21 cellular contexts compared by ENCODE assay signal in the genomic region with DNA sequence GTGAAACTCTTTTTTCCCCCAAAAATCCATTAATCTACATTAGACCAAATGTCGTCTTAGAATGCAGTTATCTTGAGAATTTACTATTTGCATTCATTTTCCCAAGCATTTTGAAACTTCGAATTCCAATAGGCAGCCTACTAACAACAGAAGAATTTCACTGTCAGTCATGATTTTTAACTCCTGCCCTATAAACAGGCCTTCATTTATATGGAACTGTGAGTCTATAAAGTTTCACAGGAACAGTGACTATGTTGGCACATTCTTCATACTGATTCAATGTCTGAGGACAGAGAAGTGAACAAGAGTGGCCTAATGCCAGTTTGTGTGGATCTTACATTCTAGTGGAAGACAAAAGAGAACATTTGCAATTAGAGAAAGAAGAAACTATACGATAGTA.
DNase-seq lines count a peak whose midpoint lies in the region; ATAC-seq, FAIRE-seq and TF ChIP-seq lines count a peak whose summit lies in the region.
"Had no signal": no experiment of that assay in that cellular context is flagged by ENCODE, and none has a peak within 500 bp of the region (broad histone marks: within the 10 kb centered on the region; RNA-seq: fewer than 3 reads in every experiment).

No MANE protein-coding gene starts in this region.

- H3K79me2 ChIP-seq in GM23338 (replicated peaks; ENCODE audit: insufficient read depth) (no peaks in the 10 kb centered on the region), astrocyte (ENCODE audit: insufficient read depth, low read length) (no peaks in the 10 kb centered on the region)

- H3K36me3 Mint-ChIP-seq in GM23338 (ENCODE audit: low read depth): peaks cover 3% of the 10 kb centered on the region; the same call in 2 of the 3 replicates
- no peaks in the 10 kb centered on the region for H3K36me3 Mint-ChIP-seq in astrocyte (ENCODE audit: low read depth, unreplicated experiment)
- no peaks in the 10 kb centered on the region for H3K36me3 Mint-ChIP-seq in mesothelial cell of epicardium
- H3K36me3 Mint-ChIP-seq: CD8-positive, alpha-beta T cell had no signal

- no peaks in the 10 kb centered on the region for H3K4me1 ChIP-seq in GM23338 (ENCODE audit: insufficient read depth)
- no peaks in the 10 kb centered on the region for H3K4me1 ChIP-seq in astrocyte (ENCODE audit: insufficient read depth, low read length)
- H3K4me1 ChIP-seq: A549; BLaER1 treated with 17β-estradiol and CSF1 and Interleukin-3, amounts not matched to agents 10 nM and 100 nM; Caco-2 had no signal

- H3K9me2 ChIP-seq in GM23338 (ENCODE audit: insufficient read depth): no peaks in the 10 kb centered on the region

- DNase-seq in GM23338 (ENCODE audit: low spot score) (no peak), astrocyte (ENCODE audit: low read depth) (peak; percentile 61), mesothelial cell of epicardium (ENCODE audit: low spot score in 2 of 2, unreplicated experiment in 2 of 2) (no peak), NCI-H2107 (lab: John Stamatoyannopoulos, UW) (no peak), nucleus accumbens (lab: John Stamatoyannopoulos, UW) (no peak)
- DNase-seq: AML-193; Caco-2; Calu3; CD4-positive, alpha-beta T cell; CD8-positive, alpha-beta T cell; DMS79 treated with DMSO at 0.1 percent for 48 hours; GF-D8 had no signal

- H3K9me3 Mint-ChIP-seq in GM23338 (peaks cover 3% of the 10 kb centered on the region; the same call in 2 of the 3 replicates), astrocyte (ENCODE audit: unreplicated experiment) (no peaks in the 10 kb centered on the region), mesothelial cell of epicardium (peaks cover 4% of the 10 kb centered on the region)

- H3K27me3 Mint-ChIP-seq in GM23338 (ENCODE audit: insufficient read depth, low read depth, poor library complexity): peaks cover 2% of the 10 kb centered on the region
- no peaks in the 10 kb centered on the region for H3K27me3 Mint-ChIP-seq in astrocyte (ENCODE audit: low read depth, unreplicated experiment)
- no peaks in the 10 kb centered on the region for H3K27me3 Mint-ChIP-seq in mesothelial cell of epicardium (ENCODE audit: low read depth)
- H3K27me3 Mint-ChIP-seq: B cell; CD4-positive, alpha-beta T cell had no signal

- H4K20me1 ChIP-seq in GM23338 (replicated peaks; ENCODE audit: insufficient read depth): no peaks in the 10 kb centered on the region
- no peaks in the 10 kb centered on the region for H4K20me1 ChIP-seq in astrocyte (ENCODE audit: insufficient read depth, low read length)
- H4K20me1 ChIP-seq: BLaER1 treated with 17β-estradiol and CSF1 and Interleukin-3, amounts not matched to agents 10 nM and 100 nM had no signal

- H3K4me3 Mint-ChIP-seq in GM23338 (no peak overlapping the region), astrocyte (ENCODE audit: unreplicated experiment) (no peak overlapping the region), mesothelial cell of epicardium (no peak overlapping the region)
- H3K4me3 Mint-ChIP-seq: B cell; CD4-positive, alpha-beta T cell; CD8-positive, alpha-beta T cell had no signal

- H2AFZ ChIP-seq in GM23338 (peak overlapping the region; percentile 9; the same call in 1 of the 2 replicates), astrocyte (ENCODE audit: low read depth, low read length) (no peak overlapping the region)

- H3K27ac ChIP-seq in GM23338 (ENCODE audit: low read depth) (no peak overlapping the region), astrocyte (ENCODE audit: low read depth, low read length) (no peak overlapping the region)
- H3K27ac ChIP-seq: 22Rv1; A549; BLaER1 treated with 17β-estradiol and CSF1 and Interleukin-3, amounts not matched to agents 10 nM and 100 nM; C4-2B had no signal

- H3K4me2 ChIP-seq in GM23338 (no peak overlapping the region), astrocyte (ENCODE audit: low read length) (no peak overlapping the region)
- H3K4me2 ChIP-seq: A549; BLaER1 treated with 17β-estradiol and CSF1 and Interleukin-3, amounts not matched to agents 10 nM and 100 nM had no signal

- H3K4me3 ChIP-seq in GM23338: no peak overlapping the region
- H3K4me3 ChIP-seq in astrocyte (ENCODE audit: insufficient read depth, low read depth, low read length): no peak overlapping the region
- H3K4me3 ChIP-seq: A549; BLaER1 treated with 17β-estradiol and CSF1 and Interleukin-3, amounts not matched to agents 10 nM and 100 nM had no signal

- TF ChIP-seq CTCF in GM23338 (conservative IDR thresholded peaks at IDR 0.05; ENCODE audit: low read depth in 2 of 2) (no peak), astrocyte (IDR thresholded peaks at IDR 0.05; ENCODE audit: insufficient read depth, low read depth, low read length) (no peak), mesothelial cell of epicardium (IDR thresholded peaks at IDR 0.05; ENCODE audit: unreplicated experiment) (no peak)

- H3K4me1 Mint-ChIP-seq in GM23338 (no peaks in the 10 kb centered on the region), astrocyte (ENCODE audit: low read depth, unreplicated experiment) (no peaks in the 10 kb centered on the region), mesothelial cell of epicardium (peaks cover 6% of the 10 kb centered on the region)
- H3K4me1 Mint-ChIP-seq: B cell had no signal

- H3K9ac ChIP-seq in astrocyte (ENCODE audit: low read length): no peak overlapping the region
- H3K9ac ChIP-seq: BLaER1 treated with 17β-estradiol and CSF1 and Interleukin-3, amounts not matched to agents 10 nM and 100 nM had no signal

- no peak for FAIRE-seq in astrocyte (lab: Jason Lieb, UNC)
- FAIRE-seq: A549, D721Med, G401.6, GM12891, GM19239 had no signal

- H3K9me3 ChIP-seq in astrocyte (ENCODE audit: insufficient read depth, low read depth, low read length): no peaks in the 10 kb centered on the region
- H3K9me3 ChIP-seq: A549; BLaER1 treated with 17β-estradiol and CSF1 and Interleukin-3, amounts not matched to agents 10 nM and 100 nM; Caco-2 had no signal

- H3F3A ChIP-seq in GM23338 (replicated peaks; ENCODE audit: low read depth): no peaks in the 10 kb centered on the region

- no peaks in the 10 kb centered on the region for H3K36me3 ChIP-seq in GM23338 (ENCODE audit: insufficient read depth)
- no peaks in the 10 kb centered on the region for H3K36me3 ChIP-seq in astrocyte (ENCODE audit: insufficient read depth, low read length)
- H3K36me3 ChIP-seq: BLaER1 treated with 17β-estradiol and CSF1 and Interleukin-3, amounts not matched to agents 10 nM and 100 nM had no signal

- no peak for ATAC-seq in GM23338
- ATAC-seq: A549; CD8-positive, alpha-beta T cell had no signal

- no peaks in the 10 kb centered on the region for H3K27me3 ChIP-seq in GM23338 (ENCODE audit: insufficient read depth)
- H3K27me3 ChIP-seq in astrocyte (ENCODE audit: insufficient read depth, low read length): no peaks in the 10 kb centered on the region
- H3K27me3 ChIP-seq: BLaER1 treated with 17β-estradiol and CSF1 and Interleukin-3, amounts not matched to agents 10 nM and 100 nM had no signal

- no peak overlapping the region for H3K27ac Mint-ChIP-seq in GM23338
- no peak overlapping the region for H3K27ac Mint-ChIP-seq in astrocyte (ENCODE audit: unreplicated experiment)
- H3K27ac Mint-ChIP-seq in mesothelial cell of epicardium: peak overlapping the region; percentile 13
- H3K27ac Mint-ChIP-seq: B cell; CD4-positive, alpha-beta T cell; CD8-positive, alpha-beta T cell had no signal

TF ChIP-seq in GM23338, 12 proteins besides CTCF, POLR2A, EP300 and RAD21:
- TF ChIP-seq NANOG (IDR thresholded peaks at IDR 0.05; ENCODE audit: borderline replicate concordance) (no peak), CREB1 (CRISPR knock-in tag; IDR thresholded peaks at IDR 0.05; ENCODE audit: low read depth) (no peak), EZH2 (IDR thresholded peaks at IDR 0.05; ENCODE audit: low read depth, unreplicated experiment) (no peak), POLR2AphosphoS5 (IDR thresholded peaks at IDR 0.05; ENCODE audit: low read depth) (no peak), ZNF331 (CRISPR knock-in tag; IDR thresholded peaks at IDR 0.05; ENCODE audit: low read depth) (no peak), JUNB (IDR thresholded peaks at IDR 0.05; ENCODE audit: unreplicated experiment) (no peak)
- TF ChIP-seq, protein P1, sequence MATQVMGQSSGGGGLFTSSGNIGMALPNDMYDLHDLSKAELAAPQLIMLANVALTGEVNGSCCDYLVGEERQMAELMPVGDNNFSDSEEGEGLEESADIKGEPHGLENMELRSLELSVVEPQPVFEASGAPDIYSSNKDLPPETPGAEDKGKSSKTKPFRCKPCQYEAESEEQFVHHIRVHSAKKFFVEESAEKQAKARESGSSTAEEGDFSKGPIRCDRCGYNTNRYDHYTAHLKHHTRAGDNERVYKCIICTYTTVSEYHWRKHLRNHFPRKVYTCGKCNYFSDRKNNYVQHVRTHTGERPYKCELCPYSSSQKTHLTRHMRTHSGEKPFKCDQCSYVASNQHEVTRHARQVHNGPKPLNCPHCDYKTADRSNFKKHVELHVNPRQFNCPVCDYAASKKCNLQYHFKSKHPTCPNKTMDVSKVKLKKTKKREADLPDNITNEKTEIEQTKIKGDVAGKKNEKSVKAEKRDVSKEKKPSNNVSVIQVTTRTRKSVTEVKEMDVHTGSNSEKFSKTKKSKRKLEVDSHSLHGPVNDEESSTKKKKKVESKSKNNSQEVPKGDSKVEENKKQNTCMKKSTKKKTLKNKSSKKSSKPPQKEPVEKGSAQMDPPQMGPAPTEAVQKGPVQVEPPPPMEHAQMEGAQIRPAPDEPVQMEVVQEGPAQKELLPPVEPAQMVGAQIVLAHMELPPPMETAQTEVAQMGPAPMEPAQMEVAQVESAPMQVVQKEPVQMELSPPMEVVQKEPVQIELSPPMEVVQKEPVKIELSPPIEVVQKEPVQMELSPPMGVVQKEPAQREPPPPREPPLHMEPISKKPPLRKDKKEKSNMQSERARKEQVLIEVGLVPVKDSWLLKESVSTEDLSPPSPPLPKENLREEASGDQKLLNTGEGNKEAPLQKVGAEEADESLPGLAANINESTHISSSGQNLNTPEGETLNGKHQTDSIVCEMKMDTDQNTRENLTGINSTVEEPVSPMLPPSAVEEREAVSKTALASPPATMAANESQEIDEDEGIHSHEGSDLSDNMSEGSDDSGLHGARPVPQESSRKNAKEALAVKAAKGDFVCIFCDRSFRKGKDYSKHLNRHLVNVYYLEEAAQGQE (IDR thresholded peaks at IDR 0.05; ENCODE audit: unreplicated experiment): no peak
- TF ChIP-seq, protein P2, sequence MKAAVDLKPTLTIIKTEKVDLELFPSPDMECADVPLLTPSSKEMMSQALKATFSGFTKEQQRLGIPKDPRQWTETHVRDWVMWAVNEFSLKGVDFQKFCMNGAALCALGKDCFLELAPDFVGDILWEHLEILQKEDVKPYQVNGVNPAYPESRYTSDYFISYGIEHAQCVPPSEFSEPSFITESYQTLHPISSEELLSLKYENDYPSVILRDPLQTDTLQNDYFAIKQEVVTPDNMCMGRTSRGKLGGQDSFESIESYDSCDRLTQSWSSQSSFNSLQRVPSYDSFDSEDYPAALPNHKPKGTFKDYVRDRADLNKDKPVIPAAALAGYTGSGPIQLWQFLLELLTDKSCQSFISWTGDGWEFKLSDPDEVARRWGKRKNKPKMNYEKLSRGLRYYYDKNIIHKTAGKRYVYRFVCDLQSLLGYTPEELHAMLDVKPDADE (IDR thresholded peaks at IDR 0.05): no peak
